10 cellular contexts compared by ENCODE assay signal in the genomic region with DNA sequence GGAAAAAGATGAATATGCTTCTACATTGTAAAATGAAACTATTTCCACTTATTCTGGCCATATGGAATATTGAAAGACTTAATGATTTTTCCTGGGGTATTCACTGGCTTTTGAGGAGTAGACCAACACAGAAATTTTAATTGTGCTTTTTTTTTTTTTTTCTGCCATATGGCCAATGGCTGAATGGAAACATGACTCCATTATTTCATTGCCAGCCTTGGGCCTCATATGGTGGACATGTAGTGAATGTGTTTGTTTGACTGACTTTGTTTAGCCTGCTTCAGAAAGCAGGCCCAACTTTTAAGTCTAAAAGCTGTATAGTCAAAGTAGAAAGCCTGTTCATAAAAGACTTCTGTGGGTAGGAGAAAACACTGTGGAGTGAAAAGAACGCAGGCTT. TPM values are rescaled to one million over a fixed set of nuclear protein-coding genes. Genes with fewer than 3 reads are reported as not detected.
A peak's percentile ranks its signal among the peaks of the same experiment; 100 is the strongest.
DNase-seq lines count a peak whose midpoint lies in the region; ATAC-seq, FAIRE-seq and TF ChIP-seq lines count a peak whose summit lies in the region.
"Had no signal": no experiment of that assay in that cellular context is flagged by ENCODE, and none has a peak within 500 bp of the region (broad histone marks: within the 10 kb centered on the region; RNA-seq: fewer than 3 reads in every experiment).

No MANE protein-coding gene starts in this region.

- peak overlapping the region; percentile 89 for H2AFZ ChIP-seq in GM23248
- H2AFZ ChIP-seq in astrocyte (ENCODE audit: low read depth, low read length): no peak overlapping the region

- peaks cover 15% of the 10 kb centered on the region for H3K4me1 Mint-ChIP-seq in astrocyte (ENCODE audit: low read depth, unreplicated experiment)
- H3K4me1 Mint-ChIP-seq in natural killer cell treated with Interleukin-12 subunit alpha and Interleukin-12 subunit beta and Interleukin-15 and Interleukin-18, amount 100 ng/mL, for 72 hours (ENCODE audit: low read depth in 2 of 2): peaks cover 30 to 34% of the 10 kb centered on the region in 2 donors

- H3K9me3 Mint-ChIP-seq in astrocyte (ENCODE audit: unreplicated experiment): no peaks in the 10 kb centered on the region
- no peaks in the 10 kb centered on the region for H3K9me3 Mint-ChIP-seq in natural killer cell treated with Interleukin-12 subunit alpha and Interleukin-12 subunit beta and Interleukin-15 and Interleukin-18, amount 100 ng/mL, for 72 hours

- in situ Hi-C loops in GM23248 (cut with MboI): no loop called here

- H3K4me3 ChIP-seq in BLaER1 treated with 17β-estradiol and CSF1 and Interleukin-3, amounts not matched to agents 10 nM and 100 nM: peak overlapping the region; percentile 64 to 83 (median 73); a peak in 19 of 20 replicates
- peak overlapping the region; percentile 77 for H3K4me3 ChIP-seq in GM23248
- peak overlapping the region; percentile 47 for H3K4me3 ChIP-seq in astrocyte (ENCODE audit: insufficient read depth, low read depth, low read length)

- H3K27me3 Mint-ChIP-seq in astrocyte (ENCODE audit: low read depth, unreplicated experiment): no peaks in the 10 kb centered on the region
- H3K27me3 Mint-ChIP-seq in natural killer cell treated with Interleukin-12 subunit alpha and Interleukin-12 subunit beta and Interleukin-15 and Interleukin-18, amount 100 ng/mL, for 72 hours: no peaks in the 10 kb centered on the region

- TF ChIP-seq CTCF in astrocyte (IDR thresholded peaks at IDR 0.05; ENCODE audit: insufficient read depth, low read depth, low read length): no peak

- H3K79me2 ChIP-seq in GM23248 (ENCODE audit: insufficient read depth): peaks cover 60% of the 10 kb centered on the region
- H3K79me2 ChIP-seq in astrocyte (ENCODE audit: insufficient read depth, low read length): peaks cover 14% of the 10 kb centered on the region

- FAIRE-seq in astrocyte (lab: Jason Lieb, UNC): no peak

- peak overlapping the region; percentile 80 to 87 (median 85) for H3K9ac ChIP-seq in BLaER1 treated with 17β-estradiol and CSF1 and Interleukin-3, amounts not matched to agents 10 nM and 100 nM
- H3K9ac ChIP-seq in GM23248: peak overlapping the region; percentile 85
- H3K9ac ChIP-seq in astrocyte (ENCODE audit: low read length): no peak overlapping the region

- no peak for ATAC-seq in natural killer cell treated with Interleukin-12 subunit alpha and Interleukin-12 subunit beta and Interleukin-15 and Interleukin-18, amount 100 ng/mL, for 72 hours

- peaks cover 33% of the 10 kb centered on the region for H3F3A ChIP-seq in GM23248 (ENCODE audit: insufficient read depth)

- H3K4me3 Mint-ChIP-seq in astrocyte (ENCODE audit: unreplicated experiment): no peak overlapping the region
- H3K4me3 Mint-ChIP-seq in natural killer cell treated with Interleukin-12 subunit alpha and Interleukin-12 subunit beta and Interleukin-15 and Interleukin-18, amount 100 ng/mL, for 72 hours: peak overlapping the region; percentile 89

- H4K20me1 ChIP-seq in BLaER1 treated with 17β-estradiol and CSF1 and Interleukin-3, amounts not matched to agents 10 nM and 100 nM: peaks cover 0 to 56% (median 0%) of the 10 kb centered on the region in 11 experiments; a peak in 5 of 22 replicates
- H4K20me1 ChIP-seq in GM23248 (ENCODE audit: insufficient read depth) (no peaks in the 10 kb centered on the region), astrocyte (ENCODE audit: insufficient read depth, low read length) (no peaks in the 10 kb centered on the region)

- no peaks in the 10 kb centered on the region for H3K36me3 Mint-ChIP-seq in astrocyte (ENCODE audit: low read depth, unreplicated experiment)
- H3K36me3 Mint-ChIP-seq in natural killer cell treated with Interleukin-12 subunit alpha and Interleukin-12 subunit beta and Interleukin-15 and Interleukin-18, amount 100 ng/mL, for 72 hours: peaks cover 23% of the 10 kb centered on the region

- peak overlapping the region; percentile 82 to 95 (median 89) for H3K4me2 ChIP-seq in BLaER1 treated with 17β-estradiol and CSF1 and Interleukin-3, amounts not matched to agents 10 nM and 100 nM
- H3K4me2 ChIP-seq in GM23248 (ENCODE audit: unreplicated experiment) (peak overlapping the region; percentile 94), astrocyte (ENCODE audit: low read length) (peak overlapping the region; percentile 97)

- peak overlapping the region; percentile 47 to 91 (median 82); a peak in 18 of 22 replicates for H3K27ac ChIP-seq in BLaER1 treated with 17β-estradiol and CSF1 and Interleukin-3, amounts not matched to agents 10 nM and 100 nM
- H3K27ac ChIP-seq in GM23248 (peak overlapping the region; percentile 30), astrocyte (ENCODE audit: low read depth, low read length) (no peak overlapping the region)

- no peak overlapping the region for H3K27ac Mint-ChIP-seq in astrocyte (ENCODE audit: unreplicated experiment)
- H3K27ac Mint-ChIP-seq in natural killer cell treated with Interleukin-12 subunit alpha and Interleukin-12 subunit beta and Interleukin-15 and Interleukin-18, amount 100 ng/mL, for 72 hours: no peak overlapping the region

- no peaks in the 10 kb centered on the region for H3K9me3 ChIP-seq in BLaER1 treated with 17β-estradiol and CSF1 and Interleukin-3, amounts not matched to agents 10 nM and 100 nM (replicated peaks in 1 of 11)
- H3K9me3 ChIP-seq in GM23248 (ENCODE audit: low read depth) (no peaks in the 10 kb centered on the region), astrocyte (ENCODE audit: insufficient read depth, low read depth, low read length) (no peaks in the 10 kb centered on the region)

- no peaks in the 10 kb centered on the region for H3K9me2 ChIP-seq in GM23248 (ENCODE audit: insufficient read depth)

- peaks cover 43 to 85% (median 53%) of the 10 kb centered on the region in 10 experiments for H3K4me1 ChIP-seq in BLaER1 treated with 17β-estradiol and CSF1 and Interleukin-3, amounts not matched to agents 10 nM and 100 nM
- peaks cover 27% of the 10 kb centered on the region for H3K4me1 ChIP-seq in GM23248 (ENCODE audit: insufficient read depth)
- H3K4me1 ChIP-seq in astrocyte (ENCODE audit: insufficient read depth, low read length): peaks cover 20% of the 10 kb centered on the region

- H3K27me3 ChIP-seq in BLaER1 treated with 17β-estradiol and CSF1 and Interleukin-3, amounts not matched to agents 10 nM and 100 nM: no peaks in the 10 kb centered on the region
- H3K27me3 ChIP-seq in GM23248 (replicated peaks; ENCODE audit: insufficient read depth): no peaks in the 10 kb centered on the region
- H3K27me3 ChIP-seq in astrocyte (ENCODE audit: insufficient read depth, low read length): no peaks in the 10 kb centered on the region

- 100% methylated on average over 1 of the region's 1 CpG for WGBS in GM23248 (ENCODE audit: low coverage in 1 of 2, low lambda C conversion rate in 2 of 2, missing lambda C conversion rate in 2 of 2), 2 experiments

- 0 out of 22 replicates have a peak, but pooled peaks cover 0 to 9% (median 0%) of the 10 kb centered on the region in 11 experiments for H3K36me3 ChIP-seq in BLaER1 treated with 17β-estradiol and CSF1 and Interleukin-3, amounts not matched to agents 10 nM and 100 nM
- H3K36me3 ChIP-seq in GM23248 (ENCODE audit: low read depth) (no peaks in the 10 kb centered on the region), astrocyte (ENCODE audit: insufficient read depth, low read length) (no peaks in the 10 kb centered on the region)

- DNase-seq in GM23248 (no peak), astrocyte (ENCODE audit: low read depth) (no peak), GDM1 (lab: John Stamatoyannopoulos, UW) (no peak), NCI-H82 (lab: John Stamatoyannopoulos, UW) (no peak), NCI-H2029 treated with DMSO at 0.1 percent for 48 hours (lab: John Stamatoyannopoulos, UW) (no peak)
- no peak for DNase-seq in natural killer cell treated with Interleukin-12 subunit alpha and Interleukin-12 subunit beta and Interleukin-15 and Interleukin-18, amount 100 ng/mL, for 72 hours (ENCODE audit: low spot score)
- DNase-seq: mesendoderm; NCI-H1105; stimulated activated CD4-positive, alpha-beta T cell treated with anti-CD3 and anti-CD28 coated beads, Interleukin-2, amount 100 ng/mL, for 24 hours had no signal

RNA-seq across cellular contexts. Expression of gene GNG2, which starts 2.4 kb away (rescaled TPM):
- total RNA-seq in GM23248 (2014; rRNA removed; shearing (Covaris generic)): 13.8 and 14.7 TPM in 2 replicates
- 15.0 and 16.5 TPM in 2 replicates for polyA plus RNA-seq in GM23248 (2016; fragmentation: Nextera tagmentation; extraction: Ambion mirVana)
- 7.3 and 8.1 TPM in 2 replicates for total RNA-seq in astrocyte
- total RNA-seq in natural killer cell treated with Interleukin-12 subunit alpha and Interleukin-12 subunit beta and Interleukin-15 and Interleukin-18, amount 100 ng/mL, for 72 hours: 100 to 1,000 TPM; 293 to 495 TPM

Comparison
In these comparisons a context has a peak if more than half of its experiments do, and no peak if none do; other contexts are left out.
1. RNA of gene GNG2, which starts 2.4 kb away (total RNA-seq): 293 to 495 TPM in natural killer cell treated with Interleukin-12 subunit alpha and Interleukin-12 subunit beta and Interleukin-15 and Interleukin-18, amount 100 ng/mL, for 72 hours; 13.8 to 14.7 TPM in GM23248 and 7.3 to 8.1 TPM in astrocyte; every median in the first group is over 10 times any median in the second.
2. Peak in every context shown above with its lines, with median percentiles within 50 percentile points of each other: H3K4me2 ChIP-seq and H3K4me3 ChIP-seq.